In genomic region chr6:111259089-111259831, GRCh38 we compare ENCODE assay signal across 1 cellular context.
TF ChIP-seq lines count a peak whose summit lies in the region.

No MANE protein-coding gene starts in this region.

TF ChIP-seq in K562, 482 proteins besides CTCF, POLR2A, EP300 and RAD21 (continued from another document and continues in another):
- TF ChIP-seq E2F6 (IDR thresholded peaks at IDR 0.05; ENCODE audit: borderline replicate concordance in 1 of 2, extremely low read depth in 1 of 2, insufficient read depth in 1 of 2, insufficient read length in 1 of 2, low read depth in 1 of 2, low read length in 1 of 2, poor library complexity in 1 of 2, severe bottlenecking in 1 of 2) (peak; percentile 82 to 92), MCM2 (IDR thresholded peaks at IDR 0.05; ENCODE audit: low read depth) (no peak), MED1 (CRISPR knock-in tag; IDR thresholded peaks at IDR 0.05; ENCODE audit: borderline replicate concordance) (no peak), CHAMP1 (IDR thresholded peaks at IDR 0.05) (peak; percentile 64; the same call in 1 of the 2 replicates), NR4A1 (CRISPR knock-in tag; IDR thresholded peaks at IDR 0.05) (no peak), NR4A1 (tag; IDR thresholded peaks at IDR 0.05) (no peak), VEZF1 (CRISPR knock-in tag; IDR thresholded peaks at IDR 0.05) (peak; percentile 58), POLR3G (IDR thresholded peaks at IDR 0.05; ENCODE audit: extremely low read depth, insufficient read length, insufficient replicate concordance) (no peak), NCOA4 (IDR thresholded peaks at IDR 0.05; ENCODE audit: partially characterized antibody) (no peak), ILF3 (IDR thresholded peaks at IDR 0.05; ENCODE audit: borderline replicate concordance) (no peak), ZBTB43 (CRISPR knock-in tag; IDR thresholded peaks at IDR 0.05) (peak; percentile 69; the same call in 1 of the 2 replicates), NCOR1 (IDR thresholded peaks at IDR 0.05) (peak; percentile 10; the same call in 1 of the 2 replicates), RBM34 (IDR thresholded peaks at IDR 0.05; ENCODE audit: borderline replicate concordance, insufficient read depth, low read length) (no peak), CTBP1 (IDR thresholded peaks at IDR 0.05; ENCODE audit: borderline replicate concordance) (peak; percentile 89), ZNF143 (CRISPR knock-in tag; IDR thresholded peaks at IDR 0.05) (no peak), RCOR1 (IDR thresholded peaks at IDR 0.05; ENCODE audit: borderline replicate concordance in 1 of 2, low read depth in 2 of 2, low read length in 2 of 2) (peak; percentile 32 to 90; a peak in 2 of 4 replicates), BCLAF1 (IDR thresholded peaks at IDR 0.05; ENCODE audit: borderline replicate concordance in 1 of 2, control insufficient read depth in 1 of 2, low read depth in 2 of 2, low read length in 1 of 2) (no peak), PREB (CRISPR knock-in tag; IDR thresholded peaks at IDR 0.05) (no peak), ZEB2 (IDR thresholded peaks at IDR 0.05) (peak; percentile 72), BHLHE40 (IDR thresholded peaks at IDR 0.05; ENCODE audit: low read length) (peak; percentile 98), ATF7 (IDR thresholded peaks at IDR 0.05) (peak; percentile 96), ZBTB11 (CRISPR knock-in tag; IDR thresholded peaks at IDR 0.05) (peak; percentile 77 to 94 (median 79); a peak in 5 of 6 replicates), CBFA2T2 (conservative IDR thresholded peaks at IDR 0.05) (peak; percentile 83), FIP1L1 (IDR thresholded peaks at IDR 0.05; ENCODE audit: low read depth, low read length, poor library complexity, severe bottlenecking) (peak; percentile 83), ZNF175 (CRISPR knock-in tag; IDR thresholded peaks at IDR 0.05; ENCODE audit: low read depth) (no peak), ZNF444 (CRISPR knock-in tag; IDR thresholded peaks at IDR 0.05) (no peak), RBM15 (IDR thresholded peaks at IDR 0.05; ENCODE audit: insufficient read depth, low read length) (no peak), ZNF184 (CRISPR knock-in tag; IDR thresholded peaks at IDR 0.05) (no peak), FOXK1 (CRISPR knock-in tag; IDR thresholded peaks at IDR 0.05; ENCODE audit: borderline replicate concordance) (peak; percentile 32; the same call in 1 of the 2 replicates), ZNF384 (IDR thresholded peaks at IDR 0.05; ENCODE audit: low read depth, low read length) (no peak), NKRF (IDR thresholded peaks at IDR 0.05; ENCODE audit: borderline replicate concordance) (peak; percentile 36; the same call in 1 of the 2 replicates), ZNF280A (IDR thresholded peaks at IDR 0.05; ENCODE audit: low read depth, partially characterized antibody) (no peak), NFIC (IDR thresholded peaks at IDR 0.05) (peak; percentile 97), E2F8 (IDR thresholded peaks at IDR 0.05; ENCODE audit: low read depth, partially characterized antibody) (peak; percentile 67)
